In genomic region chr3:23763040-23763477, GRCh38 we compare ENCODE assay signal across 9 cellular contexts. TPM values are rescaled to one million over a fixed set of nuclear protein-coding genes. Genes with fewer than 3 reads are reported as not detected.
A peak's percentile ranks its signal among the peaks of the same experiment; 100 is the strongest.
DNase-seq lines count a peak whose midpoint lies in the region; ATAC-seq and TF ChIP-seq lines count a peak whose summit lies in the region.
"Had no signal": no experiment of that assay in that cellular context is flagged by ENCODE, and none has a peak within 500 bp of the region (broad histone marks: within the 10 kb centered on the region; RNA-seq: fewer than 3 reads in every experiment).

No MANE protein-coding gene starts in this region.

- DNase-seq in Karpas-422 (peak; percentile 60), mammary epithelial cell (no peak), mesendoderm (no peak), tibial nerve (ENCODE audit: low spot score in 2 of 2) (no peak), omental fat pad (ENCODE audit: low spot score) (no peak), left colon (no peak)
- DNase-seq: NCI-H1436 treated with DMSO at 0.1 percent for 48 hours had no signal

- no TSS peak for BruUV-seq in mammary epithelial cell (replicated peaks; lab: Mats Ljungman, UMichigan)

- intact Hi-C loops in mammary epithelial cell (cut with micrococcal nuclease) (loop anchor here (5.0 kb wide), 1 partner anchor 561 kb away; the partner anchor contains the start of gene UBE2E2), left colon (cut with DNase I, micrococcal nuclease) (no loop called here)

- dilution Hi-C loops in mammary epithelial cell (cut with HindIII; ENCODE audit: low sequenced_read_pairs), result no loop called here

- no peak overlapping the region for H4K5ac ChIP-seq in mesendoderm (ENCODE audit: low read length)

- no peak overlapping the region for H3K4ac ChIP-seq in mesendoderm (ENCODE audit: low read depth, low read length)

- H3K23ac ChIP-seq in mesendoderm (ENCODE audit: low read length), result no peak overlapping the region

- CTCF ChIA-PET in mammary epithelial cell (lab: Charles Lee; ENCODE audit: low non-redundant PET), result interaction anchor here (0.5 kb wide), 1 partner anchor 23 kb away, joined by 3 read pairs; no protein-coding TSS in a partner anchor

- H3K27me3 ChIP-seq in Karpas-422 (ENCODE audit: low read length) (no peaks in the 10 kb centered on the region), mammary epithelial cell (ENCODE audit: insufficient read depth, low read length) (no peaks in the 10 kb centered on the region), mesendoderm (ENCODE audit: insufficient read depth, low read length, poor library complexity) (no peaks in the 10 kb centered on the region), tibial nerve (no peaks in the 10 kb centered on the region)

- H3K9ac ChIP-seq in Karpas-422 (ENCODE audit: low read length) (peak overlapping the region; percentile 58), mammary epithelial cell (ENCODE audit: insufficient read depth, low read length) (no peak overlapping the region), mesendoderm (ENCODE audit: low read length) (no peak overlapping the region)

- peaks cover 53% of the 10 kb centered on the region for H3K4me1 ChIP-seq in Karpas-422 (ENCODE audit: low read length)
- H3K4me1 ChIP-seq in mammary epithelial cell (ENCODE audit: insufficient read depth, low read length), result no peaks in the 10 kb centered on the region
- peaks cover 9% of the 10 kb centered on the region for H3K4me1 ChIP-seq in mesendoderm (ENCODE audit: control insufficient read depth, low read depth, low read length)
- peaks cover 0 to 16% (median 3%) of the 10 kb centered on the region in 4 donors for H3K4me1 ChIP-seq in tibial nerve

- H3K27ac ChIP-seq in Karpas-422 (ENCODE audit: low read length) (peak overlapping the region; percentile 87), mammary epithelial cell (ENCODE audit: insufficient read depth, low read depth, low read length) (no peak overlapping the region), mesendoderm (ENCODE audit: low read depth, low read length) (no peak overlapping the region), tibial nerve (peak overlapping the region; percentile 2 to 85 (median 52))

- H4K20me1 ChIP-seq in Karpas-422 (ENCODE audit: insufficient read depth, low read depth, low read length) (no peaks in the 10 kb centered on the region), mammary epithelial cell (ENCODE audit: insufficient read depth, low read length) (no peaks in the 10 kb centered on the region)

- no peak overlapping the region for H3K18ac ChIP-seq in mesendoderm (ENCODE audit: low read length)

- peak overlapping the region; percentile 5 for H3K56ac ChIP-seq in mesendoderm (ENCODE audit: low read length)

- WGBS in mammary epithelial cell (ENCODE audit: low coverage, missing lambda C conversion rate), result 60% methylated on average over 9 of the region's 9 CpGs
- whole genome bisulfite sequencing in mesendoderm (ENCODE audit: extremely low coverage, insufficient coverage, low lambda C conversion rate), result no CpG with 5 or more reads among the region's 9 CpGs
- WGBS in tibial nerve, 2 donors, result 6 to 11% methylated on average over 9 of the region's 9 CpGs

- no peak for TF ChIP-seq CTCF in mammary epithelial cell (conservative IDR thresholded peaks at IDR 0.05 in 1 of 2, IDR thresholded peaks at IDR 0.05 in 1 of 2; ENCODE audit: extremely low read depth in 1 of 2, insufficient read depth in 1 of 2, low read depth in 1 of 2, low read length in 2 of 2)
- no peak for TF ChIP-seq CTCF in tibial nerve (IDR thresholded peaks at IDR 0.05)
- TF ChIP-seq CTCF in omental fat pad (IDR thresholded peaks at IDR 0.05), result no peak

- H3K36me3 ChIP-seq in Karpas-422 (ENCODE audit: insufficient read depth, low read length) (no peaks in the 10 kb centered on the region), mammary epithelial cell (ENCODE audit: insufficient read depth, low read length) (no peaks in the 10 kb centered on the region), mesendoderm (ENCODE audit: control insufficient read depth, insufficient read depth, low read length) (no peaks in the 10 kb centered on the region), tibial nerve (no peaks in the 10 kb centered on the region)

- H3K79me2 ChIP-seq in Karpas-422 (ENCODE audit: low read length) (no peaks in the 10 kb centered on the region), mammary epithelial cell (ENCODE audit: insufficient read depth, low read length) (no peaks in the 10 kb centered on the region), mesendoderm (ENCODE audit: control insufficient read depth, insufficient read depth, low read length) (no peaks in the 10 kb centered on the region)

- H2AK5ac ChIP-seq in mesendoderm (ENCODE audit: low read length), result no peak overlapping the region

- ATAC-seq in GM21529 (IDR thresholded peaks at IDR 0.05; ENCODE audit: unreplicated experiment) (no peak), HG03196 (IDR thresholded peaks at IDR 0.05; ENCODE audit: unreplicated experiment) (no peak), omental fat pad (ENCODE audit: low FRiP score) (no peak), left colon (no peak)

- H3K9me3 ChIP-seq in Karpas-422 (ENCODE audit: low read length), result no peaks in the 10 kb centered on the region
- H3K9me3 ChIP-seq in mammary epithelial cell (replicated peaks; ENCODE audit: insufficient read depth, low read length), result no peaks in the 10 kb centered on the region
- no peaks in the 10 kb centered on the region for H3K9me3 ChIP-seq in tibial nerve

- TF ChIP-seq EP300 in tibial nerve (IDR thresholded peaks at IDR 0.05), result no peak

- H3K9me2 ChIP-seq in Karpas-422 (replicated peaks; ENCODE audit: insufficient read depth, low read length), result no peaks in the 10 kb centered on the region

- peak overlapping the region; percentile 88 for H2AFZ ChIP-seq in Karpas-422 (ENCODE audit: low read length)
- peak overlapping the region; percentile 59 for H2AFZ ChIP-seq in mammary epithelial cell (ENCODE audit: low read depth, low read length)

- H2BK15ac ChIP-seq in mesendoderm (replicated peaks; ENCODE audit: low read depth), result peak overlapping the region; percentile 59

- H3K4me3 ChIP-seq in Karpas-422 (ENCODE audit: low read length) (peak overlapping the region; percentile 48; the same call in 1 of the 2 replicates), mammary epithelial cell (replicated peaks in 1 of 3; ENCODE audit: insufficient read depth in 1 of 3, low read depth in 2 of 3, low read length in 3 of 3) (no peak overlapping the region), mesendoderm (ENCODE audit: low read length) (no peak overlapping the region), tibial nerve (peak overlapping the region; percentile 8 to 44 (median 22))

- in situ Hi-C loops in mammary epithelial cell (cut with MboI; ENCODE audit: low sequenced_read_pairs in 2 of 2), result loop anchor here in 1 of 2 donors (25.0 kb wide), 1 partner anchor 576 kb away; no protein-coding TSS in a partner anchor

- H3K4me2 ChIP-seq in Karpas-422 (ENCODE audit: low read depth, low read length, poor library complexity, severe bottlenecking), result peak overlapping the region; percentile 70
- H3K4me2 ChIP-seq in mammary epithelial cell (ENCODE audit: insufficient read depth, low read depth, low read length), result no peak overlapping the region
- H3K4me2 ChIP-seq in mesendoderm (ENCODE audit: low read length), result no peak overlapping the region

- no peak overlapping the region for H4K8ac ChIP-seq in mesendoderm (ENCODE audit: low read depth, low read length)

- H2BK5ac ChIP-seq in mesendoderm (ENCODE audit: low read length), result no peak overlapping the region

- no peak overlapping the region for H2BK120ac ChIP-seq in mesendoderm (ENCODE audit: low read depth, low read length)

- TF ChIP-seq POLR2A in tibial nerve (IDR thresholded peaks at IDR 0.05), result no peak

- H3K79me1 ChIP-seq in mesendoderm (ENCODE audit: low read length), result no peaks in the 10 kb centered on the region

RNA-seq across cellular contexts. Expression of gene UBE2E1, which starts 42.7 kb away (rescaled TPM):
- total RNA-seq in Karpas-422 (2014; rRNA removed; shearing (Covaris generic); ENCODE audit: low replicate concordance), result 104 and 200 TPM in 2 replicates
- total RNA-seq in mammary epithelial cell (10 to 100 TPM; 49.5 to 92.7 TPM), tibial nerve (100 to 1,000 TPM in 2 of 4 donors, 10 to 100 TPM in 2; 55.1 to 132 (median 99.5) TPM), omental fat pad (100 to 1,000 TPM in 1 of 4 donors, 10 to 100 TPM in 3; 72.8 to 114 (median 85.6) TPM), left colon (10 to 100 TPM; 65.6 to 96.3 TPM)
- 115 TPM for polyA plus RNA-seq in mammary epithelial cell
- polyA minus RNA-seq in mammary epithelial cell, result 45.1 TPM
- polyA plus RNA-seq in mesendoderm (2013, experiment 1 of 2), result 169 TPM
- 166 TPM for polyA plus RNA-seq in mesendoderm (2013, experiment 2 of 2)

Comparison
In these comparisons a context has a peak if more than half of its experiments do, and no peak if none do; other contexts are left out.
1. H3K27ac ChIP-seq: peak in Karpas-422 (single experiment) and tibial nerve (4 of 4); none in mammary epithelial cell (single experiment) and mesendoderm (single experiment).
2. H3K4me3 ChIP-seq: peak in Karpas-422 (single experiment) and tibial nerve (4 of 4); none in mammary epithelial cell (0 of 3) and mesendoderm (single experiment).